In genomic region chrX:39984191-39984956, GRCh38 we compare ENCODE assay signal across 13 cellular contexts.
A peak's percentile ranks its signal among the peaks of the same experiment; 100 is the strongest.
DNase-seq lines count a peak whose midpoint lies in the region; ATAC-seq, FAIRE-seq and TF ChIP-seq lines count a peak whose summit lies in the region.
"Had no signal": no experiment of that assay in that cellular context is flagged by ENCODE, and none has a peak within 500 bp of the region (broad histone marks: within the 10 kb centered on the region; RNA-seq: fewer than 3 reads in every experiment).

No MANE protein-coding gene starts in this region.

- H2AFZ ChIP-seq in GM12878 (ENCODE audit: control insufficient read depth, low read depth, low read length), result no peak overlapping the region

- no peaks in the 10 kb centered on the region for H3K36me3 ChIP-seq in GM12878 (ENCODE audit: control insufficient read depth in 2 of 2, insufficient read depth in 2 of 2, low read length in 1 of 2)

- no peak for TF ChIP-seq CTCF in GM12878 (IDR thresholded peaks at IDR 0.05 in 2 of 3, conservative IDR thresholded peaks at IDR 0.05 in 1 of 3; ENCODE audit: control insufficient read depth in 2 of 3, extremely low read depth in 1 of 3, insufficient read depth in 1 of 3, low read depth in 3 of 3, low read length in 3 of 3)
- no peak for TF ChIP-seq CTCF in GM20000 (IDR thresholded peaks at IDR 0.05; ENCODE audit: extremely low read depth, missing control alignments)

- H3K4me2 ChIP-seq in GM12878 (ENCODE audit: control insufficient read depth, insufficient read depth), result no peak overlapping the region

- H3K4me1 ChIP-seq in GM12878 (ENCODE audit: control insufficient read depth, insufficient read depth, low read length), result no peaks in the 10 kb centered on the region
- H3K4me1 ChIP-seq: testis had no signal

- TF ChIP-seq EP300 in GM12878 (IDR thresholded peaks at IDR 0.05; ENCODE audit: borderline replicate concordance in 1 of 2, control insufficient read depth in 1 of 2, low read depth in 2 of 2, low read length in 2 of 2), result no peak

- no peak overlapping the region for H3K9ac ChIP-seq in GM12878 (ENCODE audit: control insufficient read depth, insufficient read depth, low read length)

- WGBS in GM12878 (ENCODE audit: insufficient coverage, insufficient replicate concordance, low lambda C conversion rate, missing lambda C conversion rate), result 50% methylated on average over 14 of the region's 14 CpGs

- H3K9me3 ChIP-seq in GM12878 (replicated peaks; ENCODE audit: control insufficient read depth, insufficient read depth, low read length), result no peaks in the 10 kb centered on the region
- H3K9me3 ChIP-seq: testis had no signal

- RAD21 ChIA-PET in GM12878 (lab: Charles Lee; ENCODE audit: unreplicated experiment), result no interaction called here

- H3K27me3 ChIP-seq in GM12878 (replicated peaks in 1 of 2; ENCODE audit: control insufficient read depth in 2 of 2, insufficient read depth in 2 of 2, low read length in 1 of 2), result no peaks in the 10 kb centered on the region
- H3K27me3 ChIP-seq: testis had no signal

- BruUV-seq in GM12878 (replicated peaks; lab: Mats Ljungman, UMichigan), result no TSS peak

- H3K79me2 ChIP-seq in GM12878 (ENCODE audit: control insufficient read depth, insufficient read depth, low read length), result no peaks in the 10 kb centered on the region

- H3K4me3 ChIP-seq in GM12878, result no peak overlapping the region
- H3K4me3 ChIP-seq: testis had no signal

- DNase-seq in AG20443 (ENCODE audit: low spot score) (peak; percentile 32), HPDE6-E6E7 (ENCODE audit: extremely low spot score) (peak; percentile 13), GM12878 (ENCODE audit: low read depth, low spot score) (peak; percentile 8), left colon (peak in 1 of 2 donors; percentile 25), GM20000 (ENCODE audit: low spot score) (no peak), NCI-H1436 treated with DMSO at 0.1 percent for 48 hours (lab: John Stamatoyannopoulos, UW) (no peak)
- DNase-seq in activated CD4-positive, alpha-beta T cell treated with anti-CD3 and anti-CD28 coated beads, Interleukin-2, amount 50 U/mL, for 48 hours, result no peak
- DNase-seq: activated CD4-positive, alpha-beta T cell treated with anti-CD3 and anti-CD28 coated beads for 48 hours; CD4-positive, alpha-beta memory T cell; NCI-H1048; stimulated activated CD4-positive, alpha-beta T cell treated with anti-CD3 and anti-CD28 coated beads, Interleukin-2, amount 100 ng/mL, for 24 hours; testis had no signal

- H3K27ac ChIP-seq in GM12878 (ENCODE audit: control insufficient read depth, insufficient read depth), result no peak overlapping the region
- H3K27ac ChIP-seq: testis had no signal

- no peak for FAIRE-seq in GM12878 (lab: Jason Lieb, UNC)

- no peaks in the 10 kb centered on the region for H4K20me1 ChIP-seq in GM12878 (ENCODE audit: control insufficient read depth, insufficient read depth)

- ATAC-seq in GM12878 (peak; percentile 60), left colon (peak; percentile 61), HG02884 (IDR thresholded peaks at IDR 0.05; ENCODE audit: unreplicated experiment) (no peak)

- no peak for TF ChIP-seq POLR2A in GM12878 (IDR thresholded peaks at IDR 0.05; ENCODE audit: low read depth, low read length)

- in situ Hi-C loops in GM12878 (cut with MboI), result no loop called here

- CTCF ChIA-PET in GM12878 (lab: Yijun Ruan, JAX), result interaction anchor here (0.6 kb wide), 1 partner anchor 560 kb away, joined by 3 read pairs; no protein-coding TSS in a partner anchor

- TF ChIP-seq RAD21 in GM12878 (IDR thresholded peaks at IDR 0.05; ENCODE audit: insufficient read depth, low read depth, low read length), result no peak

- POLR2A ChIA-PET in GM12878 (lab: Charles Lee), result no interaction called here

- intact Hi-C loops in GM12878 (cut with micrococcal nuclease; ENCODE audit: unreplicated experiment) (no loop called here), left colon (cut with DNase I, micrococcal nuclease) (no loop called here)

- SMC1A ChIA-PET in GM12878 (lab: Charles Lee; ENCODE audit: uncharacterized antibody, unreplicated experiment), result no interaction called here

TF ChIP-seq in GM12878, 131 proteins besides CTCF, POLR2A, EP300 and RAD21:
- no peak for TF ChIP-seq ZNF207 (IDR thresholded peaks at IDR 0.05; ENCODE audit: borderline replicate concordance)
- TF ChIP-seq FOXM1 (IDR thresholded peaks at IDR 0.05; ENCODE audit: low read depth, low read length), result no peak
- no peak for TF ChIP-seq CHD2 (IDR thresholded peaks at IDR 0.05; ENCODE audit: borderline replicate concordance, low read depth, low read length)
- no peak for TF ChIP-seq ATF7 (IDR thresholded peaks at IDR 0.05; ENCODE audit: low read depth)
- no peak for TF ChIP-seq FOXK2 (IDR thresholded peaks at IDR 0.05)
- TF ChIP-seq IKZF1 (conservative IDR thresholded peaks at IDR 0.05), result no peak
- TF ChIP-seq ELK1 (IDR thresholded peaks at IDR 0.05; ENCODE audit: low read depth, low read length), result no peak
- TF ChIP-seq ATF3 (IDR thresholded peaks at IDR 0.05; ENCODE audit: borderline replicate concordance, extremely low read depth, low read depth, low read length), result no peak
- no peak for TF ChIP-seq USF2 (IDR thresholded peaks at IDR 0.05; ENCODE audit: borderline replicate concordance, low read depth, low read length)
- no peak for TF ChIP-seq TCF7 (IDR thresholded peaks at IDR 0.05; ENCODE audit: borderline replicate concordance)
- no peak for TF ChIP-seq NR2C1 (IDR thresholded peaks at IDR 0.05)
- no peak for TF ChIP-seq STAT1 (conservative IDR thresholded peaks at IDR 0.05)

Comparison
In these comparisons a context has a peak if more than half of its experiments do, and no peak if none do; other contexts are left out.
1. DNase-seq: peak in AG20443 (single experiment), HPDE6-E6E7 (single experiment) and GM12878 (single experiment); none in GM20000 (single experiment), NCI-H1436 treated with DMSO at 0.1 percent for 48 hours (single experiment) and activated CD4-positive, alpha-beta T cell treated with anti-CD3 and anti-CD28 coated beads, Interleukin-2, amount 50 U/mL, for 48 hours (0 of 2).